Comparison of ENCODE assay signal across 8 cellular contexts in the genomic region with DNA sequence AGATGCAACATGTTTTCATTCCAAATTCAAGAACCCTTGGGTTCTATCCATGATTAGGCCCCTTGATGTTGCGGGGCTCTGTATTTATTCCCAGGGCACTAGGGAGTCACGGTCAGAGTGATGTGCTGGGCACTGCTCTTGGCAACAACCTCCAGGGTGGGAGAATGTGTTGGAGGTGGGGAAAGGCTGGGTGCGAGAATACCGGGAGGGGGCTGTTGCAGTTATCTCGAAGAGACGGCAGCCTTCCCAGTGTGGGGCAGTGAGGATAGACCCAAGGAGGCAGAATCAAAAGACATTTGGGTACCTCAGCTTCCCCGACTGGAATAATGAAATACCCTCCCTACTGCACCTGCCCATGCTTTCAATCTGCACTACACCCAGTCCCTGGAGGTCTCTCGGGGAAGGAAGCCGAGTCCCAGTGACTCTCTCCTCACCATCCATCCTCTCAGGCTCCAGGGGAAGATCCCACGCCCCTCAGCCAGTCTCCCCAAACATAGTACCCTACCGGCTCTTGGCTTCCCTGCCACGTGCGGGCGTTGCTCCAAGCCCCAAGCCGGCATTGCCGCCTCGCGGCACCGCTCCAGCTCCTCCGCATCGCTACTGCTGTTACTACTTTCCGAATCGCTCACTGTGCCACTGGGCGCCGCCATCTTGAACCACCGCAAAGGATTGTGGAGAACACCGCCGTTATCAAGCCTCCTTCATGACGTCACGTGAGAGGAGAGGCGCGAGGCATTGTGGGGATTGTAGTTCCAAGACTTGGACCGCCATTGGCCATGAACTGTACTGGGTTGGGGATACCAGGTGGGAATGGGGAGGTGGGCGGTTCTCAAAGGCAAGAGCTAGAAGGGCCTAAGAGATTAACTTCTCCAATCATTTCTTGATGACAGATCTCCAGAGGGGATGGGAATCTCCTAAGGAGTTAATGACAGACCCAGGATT. TPM values are rescaled to one million over a fixed set of nuclear protein-coding genes. Genes with fewer than 3 reads are reported as not detected.
A peak's percentile ranks its signal among the peaks of the same experiment; 100 is the strongest.
DNase-seq lines count a peak whose midpoint lies in the region; ATAC-seq and TF ChIP-seq lines count a peak whose summit lies in the region.

C12orf43 (minus strand) TSS at position 663 of the 942 bp plus-strand sequence; CDS start at position 650, 13 bp downstream.

- ATAC-seq in CD4-positive, alpha-beta T cell (ENCODE audit: poor library complexity), result peak; percentile 99
- ATAC-seq in GM19452 (IDR thresholded peaks at IDR 0.05; ENCODE audit: unreplicated experiment), result peak; percentile 96
- peak; percentile 50 for ATAC-seq in HG03575 (IDR thresholded peaks at IDR 0.05; ENCODE audit: extremely low read depth, insufficient number of reproducible peaks, low FRiP score, unreplicated experiment)

- intact Hi-C loops in CD4-positive, alpha-beta T cell (cut with DNase I, micrococcal nuclease), result loop anchor here (2.0 to 10.0 kb wide), 5 partner anchors 23 to 571 kb away; partner anchors contain the start of genes GATC (in 1 of the 2), MLEC (in 1 of the 2), OASL (in 1 of the 2) and TRIAP1 (in 1 of the 2)
- intact Hi-C loops in dorsolateral prefrontal cortex (cut with DNase I), result loop anchor here in 1 of 2 donors (10.0 kb wide), 1 partner anchor 581 kb away; the partner anchor contains the start of gene COX6A1
- intact Hi-C loops in lower leg skin (cut with DNase I; ENCODE audit: low total_unique reads), result no loop called here

- peak; percentile 84 to 92 (median 90) for DNase-seq in CD4-positive, alpha-beta T cell
- DNase-seq in NCI-H82 (lab: John Stamatoyannopoulos, UW) (peak; percentile 98), dorsolateral prefrontal cortex (peak; percentile 93 to 98 (median 95)), lower leg skin (ENCODE audit: low spot score in 2 of 2) (peak; percentile 95 to 98)
- DNase-seq in activated CD4-positive, alpha-beta T cell treated with anti-CD3 and anti-CD28 coated beads, Interleukin-2, amount 50 U/mL, for 4 hours, result peak; percentile 91 to 93
- peak; percentile 84 to 91 for DNase-seq in stimulated activated CD4-positive, alpha-beta T cell treated with anti-CD3 and anti-CD28 coated beads, Interleukin-4, amount 100 ng/mL, for 4 hours

- H3K9me3 ChIP-seq in CD4-positive, alpha-beta T cell (ENCODE audit: control insufficient read depth, low read length), result no peaks in the 10 kb centered on the region

- peaks cover 16% of the 10 kb centered on the region for H3K4me1 Mint-ChIP-seq in CD4-positive, alpha-beta T cell (ENCODE audit: low read depth)

- TF ChIP-seq POLR2A in lower leg skin (IDR thresholded peaks at IDR 0.05), result no peak

- no peak for TF ChIP-seq CTCF in CD4-positive, alpha-beta T cell (IDR thresholded peaks at IDR 0.05)
- TF ChIP-seq CTCF in dorsolateral prefrontal cortex (IDR thresholded peaks at IDR 0.05 in 54 of 56, conservative IDR thresholded peaks at IDR 0.05 in 2 of 56; ENCODE audit: low read depth in 1 of 56, partially characterized antibody in 56 of 56) (peak in 45 of 56 donors; percentile 11 to 67 (median 38)), lower leg skin (IDR thresholded peaks at IDR 0.05) (no peak)

- POLR2A ChIA-PET in CD4-positive, alpha-beta T cell (lab: Charles Lee), result interaction anchor here (1.1 to 1.4 kb wide), 4 partner anchors 11 to 44 kb away, joined by 3 to 5 read pairs (median 3); partner anchors contain the start of gene OASL

- peak within 1 kb of the TSS; percentile 73 for H3K27ac ChIP-seq in CD4-positive, alpha-beta T cell (ENCODE audit: low read depth, low read length)
- H3K27ac ChIP-seq in dorsolateral prefrontal cortex, result peak within 1 kb of the TSS in 54 of 59 donors; percentile 6 to 92 (median 76)

- peaks cover 31% of the 10 kb centered on the region for H3K36me3 Mint-ChIP-seq in CD4-positive, alpha-beta T cell (ENCODE audit: low read depth)

- H3K4me3 ChIP-seq in dorsolateral prefrontal cortex (peak within 1 kb of the TSS; percentile 64 to 99 (median 88)), lower leg skin (ENCODE audit: low read depth, poor library complexity, severe bottlenecking) (peak within 1 kb of the TSS; percentile 63)

- no peaks in the 10 kb centered on the region for H3K27me3 ChIP-seq in CD4-positive, alpha-beta T cell (ENCODE audit: control insufficient read depth, insufficient read depth, low read length)
- H3K27me3 ChIP-seq in dorsolateral prefrontal cortex, result no peaks in the 10 kb centered on the region

- peak within 1 kb of the TSS; percentile 82 for H3K27ac Mint-ChIP-seq in CD4-positive, alpha-beta T cell

- H3K4me3 Mint-ChIP-seq in CD4-positive, alpha-beta T cell, result peak within 1 kb of the TSS; percentile 90

- 1 to 2% methylated on average over 33 to 34 of the region's 34 CpGs for WGBS in lower leg skin, 2 donors

- H3K9me3 Mint-ChIP-seq in CD4-positive, alpha-beta T cell, result no peaks in the 10 kb centered on the region

- H3K27me3 Mint-ChIP-seq in CD4-positive, alpha-beta T cell, result no peaks in the 10 kb centered on the region

- CTCF ChIA-PET in CD4-positive, alpha-beta T cell (lab: Charles Lee), result interaction anchor here (0.7 to 2.4 kb wide), 4 partner anchors 20 to 80 kb away, joined by 3 to 9 read pairs (median 3); no protein-coding TSS in a partner anchor

RNA-seq across cellular contexts. Expression of gene C12orf43, which starts in this region (rescaled TPM):
- 10 to 100 TPM; 14.4 to 15.8 TPM for total RNA-seq in CD4-positive, alpha-beta T cell
- total RNA-seq in dorsolateral prefrontal cortex (10 to 100 TPM; 13.9 to 45.8 (median 31.2) TPM), lower leg skin (1 to 10 TPM; 4.3 to 8.9 (median 6.1) TPM)

Comparison
In these comparisons a context has a peak if more than half of its experiments do, and no peak if none do; other contexts are left out.
1. Peak in every context shown above with its lines: DNase-seq, ATAC-seq, H3K4me3 ChIP-seq and H3K27ac ChIP-seq.
2. CTCF ChIP-seq: peak in dorsolateral prefrontal cortex (45 of 56); none in CD4-positive, alpha-beta T cell (single experiment) and lower leg skin (0 of 3).